8 cellular contexts compared by ENCODE assay signal in the genomic region with DNA sequence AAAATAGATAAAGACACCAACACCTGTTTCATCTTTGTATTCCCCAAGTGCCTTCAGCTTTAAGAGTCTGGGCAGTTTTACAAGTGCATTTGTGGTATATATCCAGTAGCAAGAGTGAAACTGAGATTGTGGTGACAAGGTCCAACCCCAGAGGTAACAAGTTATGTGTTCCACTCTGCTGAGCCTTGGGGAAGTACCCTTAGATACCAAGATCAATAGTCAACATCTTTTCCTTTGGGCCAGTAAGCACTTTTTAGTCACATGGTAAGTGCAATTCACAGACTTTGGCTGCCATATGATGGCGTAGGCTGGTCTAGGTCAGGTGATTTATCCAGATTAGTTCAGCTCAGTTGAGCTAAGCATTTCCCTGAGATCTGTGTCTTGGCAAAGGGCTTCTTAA. TPM values are rescaled to one million over a fixed set of nuclear protein-coding genes. Genes with fewer than 3 reads are reported as not detected.
DNase-seq lines count a peak whose midpoint lies in the region; ATAC-seq and TF ChIP-seq lines count a peak whose summit lies in the region.
"Not testable (repeated sequence)": the region's sequence is repeated elsewhere in the genome, so short reads cannot be mapped to it uniquely, and the experiment has no call there.

No MANE protein-coding gene starts in this region.

- 57 to 67% methylated on average over 1 of the region's 1 CpG for WGBS in thyroid gland, 2 donors

- ATAC-seq in GM18499 (IDR thresholded peaks at IDR 0.05; ENCODE audit: insufficient read depth, unreplicated experiment): peak; percentile 91
- ATAC-seq in GM19463 (IDR thresholded peaks at IDR 0.05; ENCODE audit: unreplicated experiment): peak; percentile 95
- peak; percentile 91 for ATAC-seq in HG02852 (IDR thresholded peaks at IDR 0.05; ENCODE audit: unreplicated experiment)
- ATAC-seq in HG03457 (IDR thresholded peaks at IDR 0.05; ENCODE audit: unreplicated experiment): peak; percentile 77
- ATAC-seq in lower lobe of right lung: peak; percentile 83 to 89

- not testable (repeated sequence) for H3K36me3 ChIP-seq in WERI-Rb-1, lower lobe of right lung, thyroid gland

- not testable (repeated sequence) for TF ChIP-seq POLR2A in thyroid gland (IDR thresholded peaks at IDR 0.05)

- not testable (repeated sequence) for TF ChIP-seq CTCF in WERI-Rb-1 (IDR thresholded peaks at IDR 0.05; ENCODE audit: low read depth, low read length); lower lobe of right lung (IDR thresholded peaks at IDR 0.05); thyroid gland (IDR thresholded peaks at IDR 0.05)

- not testable (repeated sequence) for H3K9me3 ChIP-seq in WERI-Rb-1 (ENCODE audit: severe bottlenecking); lower lobe of right lung; thyroid gland

- H3K27ac ChIP-seq in WERI-Rb-1 (peak overlapping the region; percentile 75), lower lobe of right lung (peak overlapping the region; percentile 53), thyroid gland (peak overlapping the region; percentile 40 to 61 (median 49))

- DNase-seq in WERI-Rb-1: peak; percentile 62
- peak; percentile 16 for DNase-seq in central memory CD4-positive, alpha-beta T cell
- not testable (repeated sequence) for DNase-seq in lower lobe of right lung, thyroid gland

- intact Hi-C loops in lower lobe of right lung (cut with DNase I); thyroid gland (cut with DNase I): not testable (repeated sequence)

- not testable (repeated sequence) for H3K27me3 ChIP-seq in WERI-Rb-1 (ENCODE audit: insufficient read depth, low read depth, severe bottlenecking); lower lobe of right lung (ENCODE audit: low read depth); thyroid gland

- H3K4me1 ChIP-seq in lower lobe of right lung (peaks cover 11% of the 10 kb centered on the region), thyroid gland (peaks cover 3 to 19% of the 10 kb centered on the region in 2 donors)

- not testable (repeated sequence) for H3K4me3 ChIP-seq in WERI-Rb-1 (ENCODE audit: low read depth, low read length); lower lobe of right lung; thyroid gland (replicated peaks in 1 of 3)

RNA-seq across cellular contexts. Expression of gene LGMN, which starts 19.8 kb away (rescaled TPM):
- total RNA-seq in lower lobe of right lung (158 TPM), thyroid gland (100 to 1,000 TPM; 226 to 405 (median 297) TPM)

RNA-seq across cellular contexts. Expression of gene GOLGA5, which starts 25.9 kb away (rescaled TPM):
- total RNA-seq in lower lobe of right lung: 31.9 TPM
- total RNA-seq in thyroid gland: 10 to 100 TPM; 54.5 to 58.2 (median 57.6) TPM
